8 cellular contexts compared by ENCODE assay signal in the genomic region with DNA sequence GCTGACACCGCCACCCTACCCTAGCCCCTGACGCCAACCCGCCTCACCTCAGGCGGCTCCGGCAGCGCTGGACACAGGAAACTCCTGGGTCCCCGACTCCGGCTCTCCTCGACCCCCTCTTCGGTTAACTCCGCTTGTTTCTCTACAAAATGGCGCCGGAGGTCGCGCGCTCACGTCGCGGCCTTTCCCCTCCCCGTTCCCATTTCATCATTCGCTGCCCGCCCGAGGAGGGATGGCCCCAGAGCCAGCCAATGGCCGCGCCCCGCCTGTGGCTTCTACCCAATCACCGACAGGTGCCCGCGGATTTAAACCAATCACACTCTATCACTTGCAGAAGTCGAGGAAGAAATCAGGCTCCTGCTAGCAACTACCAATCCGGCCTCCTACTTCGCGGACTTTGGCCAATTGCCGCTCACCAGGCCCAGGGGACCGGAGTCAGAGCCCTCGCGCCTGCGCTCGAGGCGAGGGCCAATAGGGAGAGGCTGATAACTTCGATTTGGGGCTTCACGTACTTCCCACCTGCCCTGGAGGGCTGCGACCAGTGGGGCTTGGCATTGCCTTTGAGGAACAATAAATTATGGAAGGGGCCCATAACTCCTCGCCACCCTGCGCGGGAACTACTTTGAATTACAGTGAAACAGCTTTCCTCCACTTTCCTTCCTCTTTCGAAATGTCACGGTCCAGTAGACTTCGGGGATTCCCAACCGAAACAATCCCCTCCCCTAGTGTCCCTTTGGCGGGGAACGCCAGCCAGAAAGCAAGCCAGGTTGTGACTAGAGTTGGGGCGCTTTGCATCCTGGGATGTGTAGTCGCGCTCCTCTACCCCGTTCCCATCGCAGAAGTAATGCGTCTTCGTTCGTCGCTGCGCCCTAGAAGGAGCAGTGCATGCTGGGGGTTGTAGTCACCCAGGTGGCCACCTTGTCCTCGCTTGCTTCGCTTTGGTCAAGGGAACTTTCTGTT. TPM values are rescaled to one million over a fixed set of nuclear protein-coding genes. Genes with fewer than 3 reads are reported as not detected.
DNase-seq lines count a peak whose midpoint lies in the region; ATAC-seq lines count a peak whose summit lies in the region.

Gene CNOT1, minus strand, starts transcription at position 146 of the 960 bp plus-strand sequence. CDS start 30,489 bp downstream, outside the sequence.

- no peaks in the 10 kb centered on the region for H3K27me3 ChIP-seq in BLaER1

- H3K4me1 Mint-ChIP-seq in activated CD4-positive, alpha-beta T cell treated with anti-CD3 and anti-CD28 coated beads, Interleukin-2, amount 10 ng/mL, durations not matched to agents 7 days and 5 days: peaks cover 28% of the 10 kb centered on the region

- peaks cover 30% of the 10 kb centered on the region for H3K4me1 ChIP-seq in BLaER1

- H4K20me1 ChIP-seq in BLaER1: peaks cover 44% of the 10 kb centered on the region

- peak within 1 kb of the TSS; percentile 100 for H3K4me3 ChIP-seq in BLaER1

- POLR2A ChIA-PET in activated CD4-positive, alpha-beta T cell treated with anti-CD3 and anti-CD28 coated beads, Interleukin-2, amount 10 ng/mL, durations not matched to agents 7 days and 5 days (lab: Charles Lee): no interaction called here

- H3K27ac ChIP-seq in BLaER1: peak within 1 kb of the TSS; percentile 99

- peak within 1 kb of the TSS; percentile 100 for H3K27ac Mint-ChIP-seq in activated CD4-positive, alpha-beta T cell treated with anti-CD3 and anti-CD28 coated beads, Interleukin-2, amount 10 ng/mL, durations not matched to agents 7 days and 5 days

- intact Hi-C loops in left colon (cut with DNase I, micrococcal nuclease): loop anchor here in 1 of 2 donors (5.0 kb wide), 1 partner anchor 102 kb away; the partner anchor contains the start of gene GOT2

- H3K4me3 Mint-ChIP-seq in activated CD4-positive, alpha-beta T cell treated with anti-CD3 and anti-CD28 coated beads, Interleukin-2, amount 10 ng/mL, durations not matched to agents 7 days and 5 days: peak within 1 kb of the TSS; percentile 97

- peaks cover 15% of the 10 kb centered on the region for H3K36me3 ChIP-seq in BLaER1

- no peaks in the 10 kb centered on the region for H3K9me3 Mint-ChIP-seq in activated CD4-positive, alpha-beta T cell treated with anti-CD3 and anti-CD28 coated beads, Interleukin-2, amount 10 ng/mL, durations not matched to agents 7 days and 5 days

- no peaks in the 10 kb centered on the region for H3K9me3 ChIP-seq in BLaER1

- peaks cover 14% of the 10 kb centered on the region for H3K36me3 Mint-ChIP-seq in activated CD4-positive, alpha-beta T cell treated with anti-CD3 and anti-CD28 coated beads, Interleukin-2, amount 10 ng/mL, durations not matched to agents 7 days and 5 days (ENCODE audit: low read depth)

- ATAC-seq in GM19328 (IDR thresholded peaks at IDR 0.05; ENCODE audit: unreplicated experiment): peak; percentile 89
- ATAC-seq in HG03520 (IDR thresholded peaks at IDR 0.05; ENCODE audit: unreplicated experiment): peak; percentile 84
- ATAC-seq in left colon: peak; percentile 83

- peak within 1 kb of the TSS; percentile 81 for H3K4me2 ChIP-seq in BLaER1

- peaks cover 3% of the 10 kb centered on the region for H3K27me3 Mint-ChIP-seq in activated CD4-positive, alpha-beta T cell treated with anti-CD3 and anti-CD28 coated beads, Interleukin-2, amount 10 ng/mL, durations not matched to agents 7 days and 5 days

- CTCF ChIA-PET in activated CD4-positive, alpha-beta T cell treated with anti-CD3 and anti-CD28 coated beads, Interleukin-2, amount 10 ng/mL, durations not matched to agents 7 days and 5 days (lab: Charles Lee): no interaction called here

- peak within 1 kb of the TSS; percentile 99 for H3K9ac ChIP-seq in BLaER1

- DNase-seq in NCI-H69 (lab: John Stamatoyannopoulos, UW): peak; percentile 97
- peak; percentile 98 for DNase-seq in activated CD4-positive, alpha-beta T cell treated with anti-CD3 and anti-CD28 coated beads, Interleukin-2, amount 10 ng/mL, durations not matched to agents 7 days and 5 days
- peak; percentile 58 for DNase-seq in cortex of kidney (lab: John Stamatoyannopoulos, UW)
- peak; percentile 98 to 99 for DNase-seq in left colon
- peak; percentile 98 for DNase-seq in stimulated activated CD4-positive, alpha-beta T cell treated with anti-CD3 and anti-CD28 coated beads, Interleukin-1b, Interleukin-23, amount 100 ng/mL, for 48 hours

RNA-seq across cellular contexts. Expression of gene CNOT1, which starts in this region (rescaled TPM):
- 100 to 1,000 TPM; 245 to 283 TPM for total RNA-seq in activated CD4-positive, alpha-beta T cell treated with anti-CD3 and anti-CD28 coated beads, Interleukin-2, amount 10 ng/mL, durations not matched to agents 7 days and 5 days
- total RNA-seq in left colon: 100 to 1,000 TPM; 208 to 236 TPM

Comparison
In these comparisons a context has a peak if more than half of its experiments do, and no peak if none do; other contexts are left out.
1. Peak in every context shown above with its lines: DNase-seq, ATAC-seq, H3K4me3 ChIP-seq and H3K27ac ChIP-seq.